In the genomic region with DNA sequence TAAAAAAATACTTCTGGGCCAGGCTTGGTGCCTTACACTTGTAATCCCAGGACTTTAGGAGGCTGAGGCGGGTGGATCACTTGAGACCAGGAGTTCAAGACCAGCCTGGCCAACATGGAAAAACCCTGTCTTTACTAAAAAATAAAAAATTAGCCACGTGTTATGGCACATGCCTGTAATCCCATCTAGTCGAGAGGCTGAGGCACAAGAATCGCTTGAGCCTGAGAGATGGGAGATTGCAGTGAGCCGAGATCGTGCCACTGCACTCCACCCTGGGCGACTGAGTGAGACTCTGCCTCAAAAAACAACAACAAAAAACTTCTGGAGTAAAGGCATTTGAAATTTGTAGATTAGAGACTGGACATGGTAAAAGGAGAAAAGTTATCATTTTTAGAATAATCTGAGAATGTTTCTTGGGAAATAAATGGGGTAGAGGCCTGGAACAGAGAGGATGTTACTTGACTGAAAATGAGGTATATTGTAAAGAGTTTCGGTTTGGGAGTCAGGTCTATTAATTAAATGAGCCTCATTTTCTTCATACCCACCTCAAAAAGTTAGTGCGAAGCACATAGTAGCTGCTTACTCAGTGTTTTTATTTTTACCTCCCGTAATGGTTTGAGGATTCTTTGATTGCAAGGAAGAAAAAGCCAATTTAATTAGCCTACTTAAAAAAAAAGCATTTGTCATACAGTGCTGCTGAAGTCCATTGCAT, we compare ENCODE assay signal across 14 cellular contexts. TPM values are rescaled to one million over a fixed set of nuclear protein-coding genes. Genes with fewer than 3 reads are reported as not detected.
DNase-seq lines count a peak whose midpoint lies in the region; ATAC-seq and TF ChIP-seq lines count a peak whose summit lies in the region.
"Had no signal": no experiment of that assay in that cellular context is flagged by ENCODE, and none has a peak within 500 bp of the region (broad histone marks: within the 10 kb centered on the region; RNA-seq: fewer than 3 reads in every experiment).

No MANE protein-coding gene starts in this region.

- H3K4me3 Mint-ChIP-seq in activated CD4-positive, alpha-beta T cell treated with anti-CD3 and anti-CD28 coated beads, Interleukin-2, amount 10 ng/mL, durations not matched to agents 7 days and 5 days = peak overlapping the region; percentile 45
- H3K4me3 Mint-ChIP-seq in GM23338 (no peak overlapping the region; the same call in 2 of the 3 replicates), neural crest cell (peak overlapping the region; percentile 99)
- H3K4me3 Mint-ChIP-seq in activated T-helper 2 cell treated with anti-CD3 and anti-CD28 coated beads, Interferon-gamma antibody, Interleukin-2, Interleukin-4, amounts not matched to agents 10 μg/mL and 5 μg/mL and 100 μg/mL, durations not matched to agents 14 hours and 24 hours and 36 hours (ENCODE audit: low read depth) = peak overlapping the region; percentile 96

- no peak for ATAC-seq in GM23338
- ATAC-seq: upper lobe of right lung had no signal

- intact Hi-C loops in activated T-helper 2 cell treated with anti-CD3 and anti-CD28 coated beads, Interferon-gamma antibody, Interleukin-2, Interleukin-4, amounts not matched to agents 10 μg/mL and 5 μg/mL and 100 μg/mL, durations not matched to agents 14 hours and 24 hours and 36 hours (cut with micrococcal nuclease) = loop anchor here (1.0 to 10.0 kb wide), 8 partner anchors 53 to 817 kb away; partner anchors contain the start of genes DGKH and RGCC

- H2AFZ ChIP-seq in GM23338 = no peak overlapping the region

- POLR2A ChIA-PET in activated CD4-positive, alpha-beta T cell treated with anti-CD3 and anti-CD28 coated beads, Interleukin-2, amount 10 ng/mL, durations not matched to agents 7 days and 5 days (lab: Charles Lee) = no interaction called here

- CTCF ChIA-PET in activated CD4-positive, alpha-beta T cell treated with anti-CD3 and anti-CD28 coated beads, Interleukin-2, amount 10 ng/mL, durations not matched to agents 7 days and 5 days (lab: Charles Lee) = interaction anchor here (0.6 to 0.7 kb wide), 2 partner anchors 15 to 783 kb away, joined by 3 read pairs; no protein-coding TSS in a partner anchor

- H3K36me3 Mint-ChIP-seq in activated CD4-positive, alpha-beta T cell treated with anti-CD3 and anti-CD28 coated beads, Interleukin-2, amount 10 ng/mL, durations not matched to agents 7 days and 5 days (ENCODE audit: low read depth) = peaks cover 22% of the 10 kb centered on the region
- H3K36me3 Mint-ChIP-seq in GM23338 (ENCODE audit: low read depth) (peaks cover 19% of the 10 kb centered on the region), neural crest cell (ENCODE audit: low read depth) (peaks cover 15% of the 10 kb centered on the region)
- peaks cover 41% of the 10 kb centered on the region for H3K36me3 Mint-ChIP-seq in activated T-helper 2 cell treated with anti-CD3 and anti-CD28 coated beads, Interferon-gamma antibody, Interleukin-2, Interleukin-4, amounts not matched to agents 10 μg/mL and 5 μg/mL and 100 μg/mL, durations not matched to agents 14 hours and 24 hours and 36 hours (ENCODE audit: low read depth)

- H3K27me3 Mint-ChIP-seq in activated CD4-positive, alpha-beta T cell treated with anti-CD3 and anti-CD28 coated beads, Interleukin-2, amount 10 ng/mL, durations not matched to agents 7 days and 5 days = no peaks in the 10 kb centered on the region
- peaks cover 12% of the 10 kb centered on the region for H3K27me3 Mint-ChIP-seq in GM23338 (ENCODE audit: insufficient read depth, low read depth, poor library complexity)
- no peaks in the 10 kb centered on the region for H3K27me3 Mint-ChIP-seq in activated T-helper 2 cell treated with anti-CD3 and anti-CD28 coated beads, Interferon-gamma antibody, Interleukin-2, Interleukin-4, amounts not matched to agents 10 μg/mL and 5 μg/mL and 100 μg/mL, durations not matched to agents 14 hours and 24 hours and 36 hours (ENCODE audit: low read depth)
- H3K27me3 Mint-ChIP-seq in neural crest cell (ENCODE audit: low read depth) = no peaks in the 10 kb centered on the region

- H3K4me2 ChIP-seq in GM23338 = no peak overlapping the region

- H3K4me1 Mint-ChIP-seq in activated CD4-positive, alpha-beta T cell treated with anti-CD3 and anti-CD28 coated beads, Interleukin-2, amount 10 ng/mL, durations not matched to agents 7 days and 5 days = peaks cover 50% of the 10 kb centered on the region
- H3K4me1 Mint-ChIP-seq in GM23338 (peaks cover 50% of the 10 kb centered on the region), neural crest cell (peaks cover 43% of the 10 kb centered on the region)
- peaks cover 56% of the 10 kb centered on the region for H3K4me1 Mint-ChIP-seq in activated T-helper 2 cell treated with anti-CD3 and anti-CD28 coated beads, Interferon-gamma antibody, Interleukin-2, Interleukin-4, amounts not matched to agents 10 μg/mL and 5 μg/mL and 100 μg/mL, durations not matched to agents 14 hours and 24 hours and 36 hours (ENCODE audit: low read depth)

- H4K20me1 ChIP-seq in GM23338 (replicated peaks; ENCODE audit: insufficient read depth) = no peaks in the 10 kb centered on the region

- H3K79me2 ChIP-seq in GM23338 (replicated peaks; ENCODE audit: insufficient read depth) = peaks cover 73% of the 10 kb centered on the region

- no peaks in the 10 kb centered on the region for H3K27me3 ChIP-seq in GM23338 (ENCODE audit: insufficient read depth)
- H3K27me3 ChIP-seq: upper lobe of right lung had no signal

- H3K36me3 ChIP-seq in GM23338 (ENCODE audit: insufficient read depth) = no peaks in the 10 kb centered on the region
- H3K36me3 ChIP-seq: upper lobe of right lung had no signal

- H3K27ac Mint-ChIP-seq in activated CD4-positive, alpha-beta T cell treated with anti-CD3 and anti-CD28 coated beads, Interleukin-2, amount 10 ng/mL, durations not matched to agents 7 days and 5 days = peak overlapping the region; percentile 73
- H3K27ac Mint-ChIP-seq in GM23338 (peak overlapping the region; percentile 81), neural crest cell (ENCODE audit: unreplicated experiment) (no peak overlapping the region)
- H3K27ac Mint-ChIP-seq in activated T-helper 2 cell treated with anti-CD3 and anti-CD28 coated beads, Interferon-gamma antibody, Interleukin-2, Interleukin-4, amounts not matched to agents 10 μg/mL and 5 μg/mL and 100 μg/mL, durations not matched to agents 14 hours and 24 hours and 36 hours = peak overlapping the region; percentile 86

- peaks cover 38% of the 10 kb centered on the region for H3K4me1 ChIP-seq in GM23338 (ENCODE audit: insufficient read depth)

- H3K9me3 Mint-ChIP-seq in activated CD4-positive, alpha-beta T cell treated with anti-CD3 and anti-CD28 coated beads, Interleukin-2, amount 10 ng/mL, durations not matched to agents 7 days and 5 days = peaks cover 9% of the 10 kb centered on the region
- H3K9me3 Mint-ChIP-seq in GM23338 (peaks cover 23% of the 10 kb centered on the region), neural crest cell (peaks cover 13% of the 10 kb centered on the region)
- H3K9me3 Mint-ChIP-seq in activated T-helper 2 cell treated with anti-CD3 and anti-CD28 coated beads, Interferon-gamma antibody, Interleukin-2, Interleukin-4, amounts not matched to agents 10 μg/mL and 5 μg/mL and 100 μg/mL, durations not matched to agents 14 hours and 24 hours and 36 hours = peaks cover 8% of the 10 kb centered on the region

- DNase-seq in activated CD4-positive, alpha-beta T cell treated with anti-CD3 and anti-CD28 coated beads, Interleukin-2, amount 10 ng/mL, durations not matched to agents 7 days and 5 days = no peak
- DNase-seq in activated CD4-positive, alpha-beta T cell treated with anti-CD3 and anti-CD28 coated beads for 1 hour = no peak
- DNase-seq in GM23338 (ENCODE audit: low spot score) = no peak
- no peak for DNase-seq in activated T-helper 2 cell treated with anti-CD3 and anti-CD28 coated beads, Interferon-gamma antibody, Interleukin-2, Interleukin-4, amounts not matched to agents 10 μg/mL and 5 μg/mL and 100 μg/mL, durations not matched to agents 14 hours and 24 hours and 36 hours (ENCODE audit: low spot score)
- DNase-seq in neural crest cell (ENCODE audit: low read depth, low spot score) = no peak
- no peak for DNase-seq in NCI-H69 (lab: John Stamatoyannopoulos, UW)
- DNase-seq in 8988T = no peak
- no peak for DNase-seq in NOMO-1 treated with dmso at 0.1 percent for 144 hours (lab: John Stamatoyannopoulos, UW; ENCODE audit: unreplicated experiment)
- DNase-seq: amniotic stem cell; dermis blood vessel endothelial cell; mesendoderm; NCI-H2107; stimulated activated CD4-positive, alpha-beta T cell treated with anti-CD3 and anti-CD28 coated beads, Interleukin-15, amount 100 ng/mL, for 24 hours; upper lobe of right lung had no signal

- no peak overlapping the region for H3K4me3 ChIP-seq in GM23338
- H3K4me3 ChIP-seq: upper lobe of right lung had no signal

- no peak overlapping the region for H3K27ac ChIP-seq in GM23338 (ENCODE audit: low read depth)
- H3K27ac ChIP-seq: upper lobe of right lung had no signal

- TF ChIP-seq CTCF in GM23338 (conservative IDR thresholded peaks at IDR 0.05; ENCODE audit: low read depth in 2 of 2) (no peak), neural crest cell (conservative IDR thresholded peaks at IDR 0.05) (no peak)

- H3K9me2 ChIP-seq in GM23338 (ENCODE audit: insufficient read depth) = no peaks in the 10 kb centered on the region

- peaks cover 5% of the 10 kb centered on the region; the same call in 1 of the 2 replicates for H3F3A ChIP-seq in GM23338 (replicated peaks; ENCODE audit: low read depth)

TF ChIP-seq in GM23338, 12 proteins besides CTCF, POLR2A, EP300 and RAD21 (continues in another document):
- TF ChIP-seq EZH2 (IDR thresholded peaks at IDR 0.05; ENCODE audit: low read depth, unreplicated experiment) (no peak), JUNB (IDR thresholded peaks at IDR 0.05; ENCODE audit: unreplicated experiment) (no peak), EZH2phosphoT487 (IDR thresholded peaks at IDR 0.05; ENCODE audit: unreplicated experiment) (no peak), ZNF331 (CRISPR knock-in tag; IDR thresholded peaks at IDR 0.05; ENCODE audit: low read depth) (no peak)

RNA-seq across cellular contexts. Expression of gene AKAP11, which starts 2.6 kb away (rescaled TPM):
- 10 to 100 TPM; 27.2 to 30.1 TPM for total RNA-seq in activated CD4-positive, alpha-beta T cell treated with anti-CD3 and anti-CD28 coated beads, Interleukin-2, amount 10 ng/mL, durations not matched to agents 7 days and 5 days
- total RNA-seq in GM23338 (2014; rRNA removed; shearing (Covaris generic)) = 20.7 and 21.6 TPM in 2 replicates
- polyA plus RNA-seq in GM23338 (2016; fragmentation: Nextera tagmentation; extraction: Ambion mirVana) = 4.2 and 4.3 TPM in 2 replicates
- 34.9 and 35.0 TPM in 2 replicates for total RNA-seq in activated T-helper 2 cell treated with anti-CD3 and anti-CD28 coated beads, Interferon-gamma antibody, Interleukin-2, Interleukin-4, amounts not matched to agents 10 μg/mL and 5 μg/mL and 100 μg/mL, durations not matched to agents 14 hours and 24 hours and 36 hours
- 27.4 and 28.6 TPM in 2 replicates for total RNA-seq in neural crest cell
